In the genomic region with DNA sequence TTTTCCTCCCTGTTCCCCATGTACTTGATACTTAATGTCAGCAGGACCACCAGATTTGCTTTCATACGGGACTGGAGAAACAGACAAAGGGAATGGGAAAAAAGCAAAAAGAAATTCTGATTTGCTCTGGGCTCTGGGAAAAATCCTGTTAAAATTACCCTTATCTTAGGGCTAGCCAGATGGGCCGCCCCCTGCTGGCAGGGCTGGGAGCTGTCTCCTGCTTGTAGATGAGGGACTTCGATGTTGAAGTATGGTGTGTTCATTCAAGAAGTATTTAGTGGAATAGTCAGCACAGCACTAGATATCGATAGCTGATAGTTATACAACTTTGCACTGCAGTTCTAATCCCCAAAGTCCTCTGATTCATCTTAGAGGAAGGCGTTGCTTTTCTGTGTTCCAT, we compare ENCODE assay signal across 8 cellular contexts. TPM values are rescaled to one million over a fixed set of nuclear protein-coding genes. Genes with fewer than 3 reads are reported as not detected.
DNase-seq lines count a peak whose midpoint lies in the region; ATAC-seq, FAIRE-seq and TF ChIP-seq lines count a peak whose summit lies in the region.

No MANE protein-coding gene starts in this region.

- H3K79me1 ChIP-seq in trophoblast cell (ENCODE audit: low read length) = no peaks in the 10 kb centered on the region

- no CpG with 5 or more reads among the region's 5 CpGs for WGBS in trophoblast cell (ENCODE audit: extremely low coverage, insufficient coverage, insufficient read length)

- H3K4me2 ChIP-seq in MM.1S (ENCODE audit: low read depth, low read length) (peak overlapping the region; percentile 43; the same call in 1 of the 2 replicates), trophoblast cell (ENCODE audit: low read length) (no peak overlapping the region)

- no peaks in the 10 kb centered on the region for H3K79me2 ChIP-seq in MM.1S (ENCODE audit: low read length)
- H3K79me2 ChIP-seq in trophoblast cell (ENCODE audit: control insufficient read depth, insufficient read depth, low read length, poor library complexity) = no peaks in the 10 kb centered on the region

- DNase-seq in MM.1S (peak; percentile 45), fibroblast of mammary gland (ENCODE audit: low read depth) (peak; percentile 61), trophoblast cell (peak; percentile 16 to 59), frontal cortex (ENCODE audit: low spot score in 2 of 2) (no peak), SW 1271 (lab: John Stamatoyannopoulos, UW) (no peak)
- peak; percentile 54 for DNase-seq in activated CD8-positive, alpha-beta memory T cell treated with anti-CD3 and anti-CD28 coated beads, Interleukin-2, amount 50 U/mL, for 4 hours

- H3K14ac ChIP-seq in trophoblast cell (ENCODE audit: low read length) = no peak overlapping the region

- H2BK120ac ChIP-seq in trophoblast cell (ENCODE audit: insufficient read depth, low read length, poor library complexity) = no peak overlapping the region

- H3K36me3 ChIP-seq in MM.1S (replicated peaks; ENCODE audit: insufficient read depth, low read length) = no peaks in the 10 kb centered on the region
- peaks cover 42 to 49% of the 10 kb centered on the region in 2 experiments for H3K36me3 ChIP-seq in trophoblast cell (ENCODE audit: control insufficient read depth in 1 of 2, insufficient read depth in 2 of 2, low read length in 2 of 2)

- peak overlapping the region; percentile 44; the same call in 1 of the 2 replicates for H2AFZ ChIP-seq in MM.1S (ENCODE audit: low read length)
- no peak overlapping the region for H2AFZ ChIP-seq in trophoblast cell (ENCODE audit: insufficient read depth, low read length, poor library complexity)

- no peak for ATAC-seq in HG02884 (IDR thresholded peaks at IDR 0.05; ENCODE audit: unreplicated experiment)

- no peak overlapping the region for H4K12ac ChIP-seq in trophoblast cell (ENCODE audit: low read depth, low read length)

- no peak overlapping the region for H3K18ac ChIP-seq in trophoblast cell (ENCODE audit: low read length)

- no peak overlapping the region for H3K4ac ChIP-seq in trophoblast cell (ENCODE audit: low read depth, low read length)

- no peak overlapping the region for H2BK12ac ChIP-seq in trophoblast cell (ENCODE audit: low read length)

- H3K4me1 ChIP-seq in MM.1S (ENCODE audit: low read length) (peaks cover 4% of the 10 kb centered on the region; the same call in 1 of the 2 replicates), trophoblast cell (ENCODE audit: control insufficient read depth in 1 of 2, insufficient read depth in 2 of 2, low read length in 2 of 2) (peaks cover 1 to 2% of the 10 kb centered on the region in 2 experiments)

- H3K27me3 ChIP-seq in MM.1S (replicated peaks; ENCODE audit: insufficient read depth, low read length) (no peaks in the 10 kb centered on the region), trophoblast cell (ENCODE audit: insufficient read depth, low read length) (no peaks in the 10 kb centered on the region)

- H3K27ac ChIP-seq in MM.1S (ENCODE audit: low read length) (no peak overlapping the region), trophoblast cell (ENCODE audit: low read depth, low read length) (no peak overlapping the region)

- H3K9ac ChIP-seq in MM.1S (ENCODE audit: low read length) (no peak overlapping the region), trophoblast cell (ENCODE audit: low read length) (no peak overlapping the region)

- no peak overlapping the region for H4K91ac ChIP-seq in trophoblast cell (ENCODE audit: low read depth, low read length)

- H3K9me2 ChIP-seq in MM.1S (replicated peaks; ENCODE audit: insufficient read depth, low read length) = no peaks in the 10 kb centered on the region

- H2BK5ac ChIP-seq in trophoblast cell (ENCODE audit: low read depth, low read length, poor library complexity) = no peak overlapping the region

- no peaks in the 10 kb centered on the region for H4K20me1 ChIP-seq in MM.1S (ENCODE audit: insufficient read depth, low read length)

- FAIRE-seq in G401.6 (lab: Jason Lieb, UNC) (peak; percentile 8), frontal cortex (lab: Jason Lieb, UNC) (no peak)

- no peak overlapping the region for H3K23ac ChIP-seq in trophoblast cell (ENCODE audit: low read length)

- peak; percentile 79 for TF ChIP-seq CTCF in MM.1S (IDR thresholded peaks at IDR 0.05; ENCODE audit: low read length)
- TF ChIP-seq CTCF in fibroblast of mammary gland (conservative IDR thresholded peaks at IDR 0.05; ENCODE audit: control insufficient read depth, insufficient read depth, low read depth, low read length) = peak; percentile 72

- H3F3A ChIP-seq in MM.1S (ENCODE audit: insufficient read depth, low read length) = no peaks in the 10 kb centered on the region

- H3K9me3 ChIP-seq in MM.1S (replicated peaks; ENCODE audit: insufficient read depth, low read length) (no peaks in the 10 kb centered on the region), trophoblast cell (ENCODE audit: insufficient read depth, low read depth, low read length) (no peaks in the 10 kb centered on the region)

- no peak overlapping the region for H2AK5ac ChIP-seq in trophoblast cell (ENCODE audit: low read length)

- H4K8ac ChIP-seq in trophoblast cell (ENCODE audit: low read depth, low read length) = no peak overlapping the region

- no peak overlapping the region; the same call in 1 of the 2 replicates for H3K4me3 ChIP-seq in MM.1S (ENCODE audit: low read length)
- H3K4me3 ChIP-seq in fibroblast of mammary gland (ENCODE audit: control insufficient read depth, low read depth, low read length) = no peak overlapping the region
- H3K4me3 ChIP-seq in trophoblast cell (ENCODE audit: low read depth, low read length) = no peak overlapping the region

RNA-seq across cellular contexts. Expression of gene BCORL1, which starts 45.8 kb away (rescaled TPM):
- 26.2 and 26.3 TPM in 2 replicates for polyA plus RNA-seq in trophoblast cell (2013)
- total RNA-seq in frontal cortex = 2.0 TPM

Comparison
In these comparisons a context has a peak if more than half of its experiments do, and no peak if none do; other contexts are left out.
1. DNase-seq: peak in MM.1S (single experiment), activated CD8-positive, alpha-beta memory T cell treated with anti-CD3 and anti-CD28 coated beads, Interleukin-2, amount 50 U/mL, for 4 hours (single experiment), fibroblast of mammary gland (single experiment) and trophoblast cell (2 of 2); none in frontal cortex (0 of 2) and SW 1271 (0 of 2).